Comparison of ENCODE assay signal across 21 cellular contexts in genomic region chr2:82278409-82278808, GRCh38.
"Had no signal": no experiment of that assay in that cellular context is flagged by ENCODE, and none has a peak within 500 bp of the region (broad histone marks: within the 10 kb centered on the region; RNA-seq: fewer than 3 reads in every experiment).

No MANE protein-coding gene starts in this region.

- H3K9me3 ChIP-seq: esophagus squamous epithelium, gastrocnemius medialis, left lung, lower lobe of right lung, mucosa of descending colon had no signal

- H3K36me3 ChIP-seq: esophagus squamous epithelium, gastrocnemius medialis, heart right ventricle, left lung, lower lobe of right lung had no signal

- H3K4me3 ChIP-seq: esophagus squamous epithelium, gastrocnemius medialis, heart right ventricle, left lung, lower lobe of right lung, mucosa of descending colon had no signal

- H3K27me3 ChIP-seq: esophagus squamous epithelium, gastrocnemius medialis, heart right ventricle, left lung had no signal

- DNase-seq: cortex of kidney; effector CD8-positive, alpha-beta T cell; effector memory CD8-positive, alpha-beta T cell; endodermal cell; erythroblast; esophagus squamous epithelium; foreskin fibroblast; foreskin melanocyte; gastrocnemius medialis; glutamatergic neuron; head of caudate nucleus; heart right ventricle; hippocampal formation; left cardiac atrium; left lung; left ventricle myocardium superior; lower lobe of right lung; mesenchymal stem cell; mucosa of descending colon; naive thymus-derived CD4-positive, alpha-beta T cell had no signal

- H3K27ac ChIP-seq: epithelial cell of prostate, esophagus squamous epithelium, gastrocnemius medialis, heart right ventricle, left lung, lower lobe of right lung had no signal

- H3K4me1 ChIP-seq: esophagus squamous epithelium, gastrocnemius medialis, heart right ventricle, left lung, lower lobe of right lung had no signal
